In genomic region chr5:176618783-176619182, GRCh38 we compare ENCODE assay signal across 13 cellular contexts. TPM values are rescaled to one million over a fixed set of nuclear protein-coding genes. Genes with fewer than 3 reads are reported as not detected.
DNase-seq lines count a peak whose midpoint lies in the region; ATAC-seq and TF ChIP-seq lines count a peak whose summit lies in the region.
"Had no signal": no experiment of that assay in that cellular context is flagged by ENCODE, and none has a peak within 500 bp of the region (broad histone marks: within the 10 kb centered on the region; RNA-seq: fewer than 3 reads in every experiment).

No MANE protein-coding gene starts in this region.

- H3K4me3 ChIP-seq in ACC112 (ENCODE audit: low read depth, low read length) (peak overlapping the region; percentile 58; the same call in 1 of the 2 replicates), iPS-20b (ENCODE audit: low read length) (peak overlapping the region; percentile 48; the same call in 1 of the 2 replicates), tibial artery (no peak overlapping the region), Peyer's patch (peak overlapping the region in 2 of 4 donors; percentile 7 to 12)

- no peaks in the 10 kb centered on the region for H3K36me3 ChIP-seq in ACC112 (ENCODE audit: insufficient read depth, low read length)
- H3K36me3 ChIP-seq in iPS-20b (ENCODE audit: insufficient read depth, low read depth, low read length), result no peaks in the 10 kb centered on the region
- H3K36me3 ChIP-seq in tibial artery, result no peaks in the 10 kb centered on the region
- H3K36me3 ChIP-seq in Peyer's patch, result no peaks in the 10 kb centered on the region

- peaks cover 89% of the 10 kb centered on the region for H3K27me3 Mint-ChIP-seq in CD4-positive, alpha-beta T cell
- peaks cover 66% of the 10 kb centered on the region for H3K27me3 Mint-ChIP-seq in T-helper 17 cell

- POLR2A ChIA-PET in CD4-positive, alpha-beta T cell (lab: Charles Lee), result no interaction called here

- intact Hi-C loops in CD4-positive, alpha-beta T cell (cut with DNase I, micrococcal nuclease), result no loop called here
- intact Hi-C loops in tibial artery (cut with DNase I; ENCODE audit: low total_unique reads), result no loop called here

- TF ChIP-seq POLR2A in Peyer's patch (IDR thresholded peaks at IDR 0.05), result no peak

- H3K27me3 ChIP-seq in ACC112 (ENCODE audit: insufficient read depth, low read length) (peaks cover 22% of the 10 kb centered on the region), iPS-20b (ENCODE audit: insufficient read depth, low read length) (peaks cover 83% of the 10 kb centered on the region), tibial artery (peaks cover 3 to 90% of the 10 kb centered on the region in 2 donors), Peyer's patch (peaks cover 0 to 32% of the 10 kb centered on the region in 2 donors)
- peaks cover 58% of the 10 kb centered on the region for H3K27me3 ChIP-seq in CD4-positive, alpha-beta T cell (ENCODE audit: control insufficient read depth, insufficient read depth, low read length)

- H3K27ac ChIP-seq in ACC112 (ENCODE audit: low read depth, low read length) (no peak overlapping the region), iPS-20b (ENCODE audit: low read length) (no peak overlapping the region), tibial artery (no peak overlapping the region), Peyer's patch (no peak overlapping the region)
- H3K27ac ChIP-seq in CD4-positive, alpha-beta T cell (ENCODE audit: low read depth, low read length), result no peak overlapping the region

- no peak overlapping the region for H3K27ac Mint-ChIP-seq in CD4-positive, alpha-beta T cell
- H3K27ac Mint-ChIP-seq in T-helper 17 cell, result no peak overlapping the region
- H3K27ac Mint-ChIP-seq: activated naive CD4-positive, alpha-beta T cell treated with anti-CD3 and anti-CD28 coated beads, Interleukin-2, amount 50 U/mL, for 72 hours; dendritic cell treated with granulocyte-macrophage colony-stimulating factor and Interleukin-4, amounts not matched to agents 40 ng/mL and 50 ng/mL, for 4 days had no signal

- CTCF ChIA-PET in CD4-positive, alpha-beta T cell (lab: Charles Lee), result interaction anchor here (1.5 kb wide), 1 partner anchor 22 kb away, joined by 3 read pairs; no protein-coding TSS in a partner anchor

- DNase-seq in CD4-positive, alpha-beta T cell, result no peak
- DNase-seq in T-helper 17 cell, result no peak
- no peak for DNase-seq in cortex of kidney (lab: John Stamatoyannopoulos, UW)
- no peak for DNase-seq in tibial artery
- no peak for DNase-seq in Peyer's patch

- H3K4me1 ChIP-seq in ACC112 (ENCODE audit: control insufficient read depth, insufficient read depth, low read length, unreplicated experiment) (peaks cover 28% of the 10 kb centered on the region), iPS-20b (ENCODE audit: insufficient read depth, low read length) (no peaks in the 10 kb centered on the region; the same call in 1 of the 2 replicates), tibial artery (peaks cover 0 to 18% (median 16%) of the 10 kb centered on the region in 4 donors), Peyer's patch (peaks cover 0 to 22% (median 8%) of the 10 kb centered on the region in 4 donors)

- peak overlapping the region; percentile 57 for H3K4me3 Mint-ChIP-seq in CD4-positive, alpha-beta T cell
- peak overlapping the region; percentile 36 for H3K4me3 Mint-ChIP-seq in T-helper 17 cell
- H3K4me3 Mint-ChIP-seq: dendritic cell treated with granulocyte-macrophage colony-stimulating factor and Interleukin-4, amounts not matched to agents 40 ng/mL and 50 ng/mL, for 4 days had no signal

- no peaks in the 10 kb centered on the region for H3K36me3 Mint-ChIP-seq in CD4-positive, alpha-beta T cell (ENCODE audit: low read depth)
- H3K36me3 Mint-ChIP-seq in T-helper 17 cell (ENCODE audit: low read depth), result peaks cover 7% of the 10 kb centered on the region

- peaks cover 21% of the 10 kb centered on the region for H3K4me1 Mint-ChIP-seq in CD4-positive, alpha-beta T cell (ENCODE audit: low read depth)
- H3K4me1 Mint-ChIP-seq in T-helper 17 cell, result peaks cover 8% of the 10 kb centered on the region

- TF ChIP-seq CTCF in CD4-positive, alpha-beta T cell (IDR thresholded peaks at IDR 0.05), result no peak
- TF ChIP-seq CTCF in tibial artery (IDR thresholded peaks at IDR 0.05), result no peak
- no peak for TF ChIP-seq CTCF in Peyer's patch (IDR thresholded peaks at IDR 0.05)

- no peaks in the 10 kb centered on the region for H3K9me3 Mint-ChIP-seq in CD4-positive, alpha-beta T cell
- H3K9me3 Mint-ChIP-seq: activated naive CD4-positive, alpha-beta T cell treated with anti-CD3 and anti-CD28 coated beads, Interleukin-2, amount 50 U/mL, for 72 hours; dendritic cell treated with granulocyte-macrophage colony-stimulating factor and Interleukin-4, amounts not matched to agents 40 ng/mL and 50 ng/mL, for 4 days had no signal

- no peak overlapping the region for H3K9ac ChIP-seq in iPS-20b (ENCODE audit: low read depth, low read length)

- no peak for ATAC-seq in CD4-positive, alpha-beta T cell (ENCODE audit: poor library complexity)
- no peak for ATAC-seq in T-helper 17 cell
- ATAC-seq in GM18498 (IDR thresholded peaks at IDR 0.05; ENCODE audit: unreplicated experiment), result no peak

- H3K79me2 ChIP-seq in ACC112 (ENCODE audit: control insufficient read depth, insufficient read depth, low read length, unreplicated experiment), result no peaks in the 10 kb centered on the region

- H2AFZ ChIP-seq in ACC112 (ENCODE audit: low read length, unreplicated experiment), result peak overlapping the region; percentile 24

- no peaks in the 10 kb centered on the region for H3K9me3 ChIP-seq in CD4-positive, alpha-beta T cell (ENCODE audit: control insufficient read depth, low read length)
- no peaks in the 10 kb centered on the region for H3K9me3 ChIP-seq in T-helper 17 cell (ENCODE audit: control insufficient read depth, low read length, poor library complexity, severe bottlenecking)
- H3K9me3 ChIP-seq in iPS-20b (ENCODE audit: insufficient read depth, low read depth, low read length), result no peaks in the 10 kb centered on the region
- H3K9me3 ChIP-seq in tibial artery, result no peaks in the 10 kb centered on the region
- no peaks in the 10 kb centered on the region for H3K9me3 ChIP-seq in Peyer's patch

RNA-seq across cellular contexts. Expression of gene GPRIN1, which starts 8.8 kb away (rescaled TPM):
- under 1 TPM; 0.22 to 0.36 TPM for total RNA-seq in CD4-positive, alpha-beta T cell
- total RNA-seq in T-helper 17 cell, result under 1 TPM; 0.57 to 0.60 TPM
- total RNA-seq in Peyer's patch, result 1 to 10 TPM in 2 of 4 donors, under 1 TPM in 2; 0.83 to 1.9 (median 1.2) TPM

RNA-seq across cellular contexts. Expression of gene SNCB, which starts 11.6 kb away (rescaled TPM):
- not detected for total RNA-seq in CD4-positive, alpha-beta T cell
- total RNA-seq in T-helper 17 cell, result not detected
- total RNA-seq in Peyer's patch, result not detected
- total RNA-seq: renal cortical epithelial cell had no signal

RNA-seq across cellular contexts. Expression of gene EIF4E1B, which starts 11.7 kb away (rescaled TPM):
- total RNA-seq in CD4-positive, alpha-beta T cell, result not detected
- not detected for total RNA-seq in T-helper 17 cell
- total RNA-seq in Peyer's patch, result not detected
- total RNA-seq: activated naive CD4-positive, alpha-beta T cell treated with anti-CD3 and anti-CD28 coated beads, Interleukin-2, amount 50 U/mL, for 72 hours; H4; mucosa of gallbladder; renal cortical epithelial cell had no signal

RNA-seq across cellular contexts. Expression of gene TSPAN17, which starts 28.5 kb away (rescaled TPM):
- total RNA-seq in CD4-positive, alpha-beta T cell, result 1 to 10 TPM; 7.8 to 7.9 TPM
- total RNA-seq in T-helper 17 cell (10 to 100 TPM; 14.2 to 19.3 TPM), Peyer's patch (10 to 100 TPM; 25.4 to 33.8 (median 28.7) TPM)

Comparison
In these comparisons a context has a peak if more than half of its experiments do, and no peak if none do; other contexts are left out.
1. H3K4me3 ChIP-seq: peak in ACC112 (single experiment) and iPS-20b (single experiment); none in tibial artery (0 of 2).